ENCODE assay signal across 9 cellular contexts in the genomic region with DNA sequence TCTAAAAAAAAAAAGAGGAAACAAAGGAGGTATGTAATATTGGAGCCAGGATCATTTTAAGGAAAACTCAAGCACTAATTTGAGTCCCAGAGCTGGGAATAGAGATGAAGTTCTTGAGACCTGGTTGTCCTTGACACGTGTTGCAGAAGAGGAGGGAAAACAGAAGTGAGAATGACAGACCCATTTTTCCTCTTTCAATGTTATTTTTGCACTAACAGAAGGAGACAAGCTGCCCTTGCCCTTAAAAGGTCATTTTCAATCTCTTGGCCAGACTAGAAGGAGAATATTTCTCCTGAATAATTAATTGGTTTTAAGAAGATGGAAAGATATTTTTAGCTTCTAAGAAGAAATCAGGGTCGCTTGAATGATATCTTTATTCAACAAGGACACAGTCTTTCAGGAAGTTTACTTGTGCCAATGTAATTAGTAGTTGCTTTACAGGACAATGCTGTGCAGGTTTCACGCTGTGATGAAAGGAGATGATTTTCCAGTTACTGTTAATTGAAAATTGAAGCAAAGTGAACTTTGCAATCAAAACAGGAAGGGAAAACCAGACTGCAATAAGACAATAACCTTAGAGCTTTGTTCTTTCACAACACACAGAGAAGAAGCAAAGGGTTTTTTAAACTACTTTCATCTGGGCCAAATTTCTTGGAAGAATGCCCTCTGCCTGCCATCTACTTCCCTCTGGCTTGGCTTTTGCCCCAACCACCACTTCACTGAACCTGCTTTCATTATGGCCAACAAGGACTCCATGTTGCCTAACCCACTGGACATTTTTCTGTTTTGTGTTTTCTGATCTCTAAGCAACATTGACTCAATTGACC. TPM values are rescaled to one million over a fixed set of nuclear protein-coding genes. Genes with fewer than 3 reads are reported as not detected.
DNase-seq lines count a peak whose midpoint lies in the region; ATAC-seq, FAIRE-seq and TF ChIP-seq lines count a peak whose summit lies in the region.
"Had no signal": no experiment of that assay in that cellular context is flagged by ENCODE, and none has a peak within 500 bp of the region (broad histone marks: within the 10 kb centered on the region; RNA-seq: fewer than 3 reads in every experiment).

No MANE protein-coding gene starts in this region.

- TF ChIP-seq POLR2A in A549 (IDR thresholded peaks at IDR 0.05; ENCODE audit: low read length) (no peak), right lobe of liver (IDR thresholded peaks at IDR 0.05) (no peak)

- peaks cover 13% of the 10 kb centered on the region; the same call in 2 of the 3 replicates for H3K9me3 ChIP-seq in A549
- peaks cover 2% of the 10 kb centered on the region for H3K9me3 ChIP-seq in astrocyte (ENCODE audit: insufficient read depth, low read depth, low read length)
- H3K9me3 ChIP-seq in right lobe of liver: no peaks in the 10 kb centered on the region

- peaks cover 37% of the 10 kb centered on the region for H3K4me1 ChIP-seq in A549
- H3K4me1 ChIP-seq in astrocyte (ENCODE audit: insufficient read depth, low read length): peaks cover 7% of the 10 kb centered on the region
- H3K4me1 ChIP-seq in right lobe of liver: peaks cover 0 to 8% (median 0%) of the 10 kb centered on the region in 4 donors

- no peak overlapping the region for H3K9ac ChIP-seq in astrocyte (ENCODE audit: low read length)

- 49% methylated on average over 3 of the region's 3 CpGs for WGBS in A549 (ENCODE audit: missing lambda C conversion rate)
- WGBS in right lobe of liver (ENCODE audit: insufficient coverage, low coverage, low lambda C conversion rate, missing lambda C conversion rate): 19% methylated on average over 3 of the region's 3 CpGs

- peak overlapping the region; percentile 3; the same call in 1 of the 3 replicates for H3K4me2 ChIP-seq in A549
- no peak overlapping the region for H3K4me2 ChIP-seq in astrocyte (ENCODE audit: low read length)

- H3K4me3 Mint-ChIP-seq in astrocyte (ENCODE audit: unreplicated experiment): no peak overlapping the region

- no peaks in the 10 kb centered on the region for H4K20me1 ChIP-seq in astrocyte (ENCODE audit: insufficient read depth, low read length)

- H3K27me3 Mint-ChIP-seq in astrocyte (ENCODE audit: low read depth, unreplicated experiment): peaks cover 2% of the 10 kb centered on the region

- H3K27me3 ChIP-seq in astrocyte (ENCODE audit: insufficient read depth, low read length) (peaks cover 2% of the 10 kb centered on the region), right lobe of liver (no peaks in the 10 kb centered on the region)

- H3K4me3 ChIP-seq in A549 (no peak overlapping the region), astrocyte (ENCODE audit: insufficient read depth, low read depth, low read length) (no peak overlapping the region), right lobe of liver (no peak overlapping the region)

- H3K36me3 ChIP-seq in astrocyte (ENCODE audit: insufficient read depth, low read length) (no peaks in the 10 kb centered on the region), right lobe of liver (no peaks in the 10 kb centered on the region)

- no peaks in the 10 kb centered on the region for H3K36me3 Mint-ChIP-seq in astrocyte (ENCODE audit: low read depth, unreplicated experiment)

- peak; percentile 88 for FAIRE-seq in A549 (lab: Jason Lieb, UNC)
- FAIRE-seq in astrocyte (lab: Jason Lieb, UNC): no peak

- peaks cover 3% of the 10 kb centered on the region for H3K4me1 Mint-ChIP-seq in astrocyte (ENCODE audit: low read depth, unreplicated experiment)

- ATAC-seq in A549 (no peak), right lobe of liver (peak in 3 of 4 donors; percentile 50 to 67 (median 50))

- no peaks in the 10 kb centered on the region for H3K79me2 ChIP-seq in astrocyte (ENCODE audit: insufficient read depth, low read length)

- no peak overlapping the region for H2AFZ ChIP-seq in astrocyte (ENCODE audit: low read depth, low read length)

- DNase-seq in A549 (ENCODE audit: low read depth in 1 of 2, low spot score in 1 of 2) (no peak), HT1080 (ENCODE audit: low read depth) (peak; percentile 24), astrocyte (ENCODE audit: low read depth) (peak; percentile 14), right lobe of liver (no peak), NCI-H1436 (lab: John Stamatoyannopoulos, UW) (no peak), NCI-H2171 (lab: John Stamatoyannopoulos, UW) (no peak), NCI-H82 treated with DMSO at 0.1 percent for 48 hours (lab: John Stamatoyannopoulos, UW; ENCODE audit: unreplicated experiment) (no peak)
- no peak for DNase-seq in stimulated activated CD4-positive, alpha-beta T cell treated with anti-CD3 and anti-CD28 coated beads, Interleukin-4, amount 100 ng/mL, for 4 hours
- DNase-seq: DMS153 had no signal

- TF ChIP-seq CTCF in A549 (IDR thresholded peaks at IDR 0.05): no peak
- no peak for TF ChIP-seq CTCF in astrocyte (IDR thresholded peaks at IDR 0.05; ENCODE audit: insufficient read depth, low read depth, low read length)
- TF ChIP-seq CTCF in right lobe of liver (IDR thresholded peaks at IDR 0.05): no peak

- H3K9me3 Mint-ChIP-seq in astrocyte (ENCODE audit: unreplicated experiment): peaks cover 19% of the 10 kb centered on the region

- CTCF ChIA-PET in A549 (lab: Yijun Ruan, JAX): interaction anchor here (0.6 to 2.4 kb wide), 7 partner anchors 15 to 1667 kb away, joined by 3 to 13 read pairs (median 4); no protein-coding TSS in a partner anchor

- no peak for TF ChIP-seq RAD21 in A549 (conservative IDR thresholded peaks at IDR 0.05 in 1 of 2, IDR thresholded peaks at IDR 0.05 in 1 of 2)

- TF ChIP-seq EP300 in A549 (IDR thresholded peaks at IDR 0.05): peak in 1 of 2 experiments; percentile 31; a peak in 1 of 5 replicates

- H3K27ac ChIP-seq in A549: peak overlapping the region; percentile 50 to 91
- H3K27ac ChIP-seq in astrocyte (ENCODE audit: low read depth, low read length): no peak overlapping the region
- H3K27ac ChIP-seq in right lobe of liver: peak overlapping the region in 2 of 3 donors; percentile 22 to 24

- H3K27ac Mint-ChIP-seq in astrocyte (ENCODE audit: unreplicated experiment): no peak overlapping the region

- intact Hi-C loops in right lobe of liver (cut with DNase I): no loop called here

- POLR2A ChIA-PET in A549 (lab: Yijun Ruan, JAX): no interaction called here

TF ChIP-seq in A549, 52 proteins besides CTCF, POLR2A, EP300 and RAD21:
- TF ChIP-seq POLR2AphosphoS2 (conservative IDR thresholded peaks at IDR 0.05; ENCODE audit: low read length) (no peak), NR3C1 (IDR thresholded peaks at IDR 0.05) (no peak), HOXB13 (CRISPR knock-in tag; IDR thresholded peaks at IDR 0.05; ENCODE audit: low read depth) (no peak), MAFK (IDR thresholded peaks at IDR 0.05; ENCODE audit: partially characterized antibody) (no peak), TP53 (CRISPR knock-in tag; IDR thresholded peaks at IDR 0.05) (no peak), NPAS2 (CRISPR knock-in tag; IDR thresholded peaks at IDR 0.05; ENCODE audit: borderline replicate concordance) (no peak), HOXB5 (CRISPR knock-in tag; IDR thresholded peaks at IDR 0.05) (no peak), BHLHE40 (IDR thresholded peaks at IDR 0.05; ENCODE audit: low read depth, low read length) (no peak), HOXA7 (CRISPR knock-in tag; IDR thresholded peaks at IDR 0.05) (no peak)
- TF ChIP-seq, protein P1, sequence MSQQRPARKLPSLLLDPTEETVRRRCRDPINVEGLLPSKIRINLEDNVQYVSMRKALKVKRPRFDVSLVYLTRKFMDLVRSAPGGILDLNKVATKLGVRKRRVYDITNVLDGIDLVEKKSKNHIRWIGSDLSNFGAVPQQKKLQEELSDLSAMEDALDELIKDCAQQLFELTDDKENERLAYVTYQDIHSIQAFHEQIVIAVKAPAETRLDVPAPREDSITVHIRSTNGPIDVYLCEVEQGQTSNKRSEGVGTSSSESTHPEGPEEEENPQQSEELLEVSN (IDR thresholded peaks at IDR 0.05; ENCODE audit: borderline replicate concordance, low read depth): no peak
- TF ChIP-seq, protein P2, sequence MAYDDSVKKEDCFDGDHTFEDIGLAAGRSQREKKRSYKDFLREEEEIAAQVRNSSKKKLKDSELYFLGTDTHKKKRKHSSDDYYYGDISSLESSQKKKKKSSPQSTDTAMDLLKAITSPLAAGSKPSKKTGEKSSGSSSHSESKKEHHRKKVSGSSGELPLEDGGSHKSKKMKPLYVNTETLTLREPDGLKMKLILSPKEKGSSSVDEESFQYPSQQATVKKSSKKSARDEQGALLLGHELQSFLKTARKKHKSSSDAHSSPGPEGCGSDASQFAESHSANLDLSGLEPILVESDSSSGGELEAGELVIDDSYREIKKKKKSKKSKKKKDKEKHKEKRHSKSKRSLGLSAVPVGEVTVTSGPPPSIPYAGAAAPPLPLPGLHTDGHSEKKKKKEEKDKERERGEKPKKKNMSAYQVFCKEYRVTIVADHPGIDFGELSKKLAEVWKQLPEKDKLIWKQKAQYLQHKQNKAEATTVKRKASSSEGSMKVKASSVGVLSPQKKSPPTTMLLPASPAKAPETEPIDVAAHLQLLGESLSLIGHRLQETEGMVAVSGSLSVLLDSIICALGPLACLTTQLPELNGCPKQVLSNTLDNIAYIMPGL (CRISPR knock-in tag; IDR thresholded peaks at IDR 0.05; ENCODE audit: borderline replicate concordance): no peak

RNA-seq across cellular contexts. Expression of a gene that starts 31.6 kb away (rescaled TPM):
- polyA plus RNA-seq in A549 (2011; rRNA removed): 71.5 and 75.1 TPM in 2 replicates
- 4.5 and 5.3 TPM in 2 replicates for polyA plus RNA-seq in A549 (2012; cell fraction: cytosol; rRNA removed)
- polyA plus RNA-seq in A549 (2012; cell fraction: nucleus; rRNA removed): 9.5 and 21.7 TPM in 2 replicates
- 8.1 to 8.6 TPM (median 8.5 TPM) in 3 replicates for polyA plus RNA-seq in A549 (2017; fragmentation: RNase III; extraction: RNeasy Plus Mini Kit Qiagen cat#74134 plus additional on column Dnase treatment)
- 49.4 and 50.0 TPM in 2 replicates for polyA minus RNA-seq in A549 (2011; rRNA and poly(A)+ RNA removed)
- total RNA-seq in HT1080 (2014; rRNA removed; shearing (Covaris generic)): 8.8 and 12.2 TPM in 2 replicates
- 15.8 and 19.3 TPM in 2 replicates for polyA plus RNA-seq in HT1080 (2015; cell fraction: cytosol; rRNA removed)
- 52.8 and 55.6 TPM in 2 replicates for polyA plus RNA-seq in HT1080 (2015; cell fraction: nucleus; rRNA removed)
- total RNA-seq in astrocyte: 18.3 and 22.3 TPM in 2 replicates
- total RNA-seq in right lobe of liver: 1 to 10 TPM; 3.6 to 9.2 (median 5.8) TPM

Comparison
In these comparisons a context has a peak if more than half of its experiments do, and no peak if none do; other contexts are left out.
1. ATAC-seq: peak in right lobe of liver (3 of 4); none in A549 (0 of 2).
2. DNase-seq: peak in HT1080 (single experiment) and astrocyte (single experiment); none in A549 (0 of 2), right lobe of liver (0 of 3), NCI-H1436 (single experiment), NCI-H2171 (single experiment), NCI-H82 treated with DMSO at 0.1 percent for 48 hours (single experiment) and stimulated activated CD4-positive, alpha-beta T cell treated with anti-CD3 and anti-CD28 coated beads, Interleukin-4, amount 100 ng/mL, for 4 hours (0 of 2).